Comparison of ENCODE assay signal across 9 cellular contexts in the genomic region with DNA sequence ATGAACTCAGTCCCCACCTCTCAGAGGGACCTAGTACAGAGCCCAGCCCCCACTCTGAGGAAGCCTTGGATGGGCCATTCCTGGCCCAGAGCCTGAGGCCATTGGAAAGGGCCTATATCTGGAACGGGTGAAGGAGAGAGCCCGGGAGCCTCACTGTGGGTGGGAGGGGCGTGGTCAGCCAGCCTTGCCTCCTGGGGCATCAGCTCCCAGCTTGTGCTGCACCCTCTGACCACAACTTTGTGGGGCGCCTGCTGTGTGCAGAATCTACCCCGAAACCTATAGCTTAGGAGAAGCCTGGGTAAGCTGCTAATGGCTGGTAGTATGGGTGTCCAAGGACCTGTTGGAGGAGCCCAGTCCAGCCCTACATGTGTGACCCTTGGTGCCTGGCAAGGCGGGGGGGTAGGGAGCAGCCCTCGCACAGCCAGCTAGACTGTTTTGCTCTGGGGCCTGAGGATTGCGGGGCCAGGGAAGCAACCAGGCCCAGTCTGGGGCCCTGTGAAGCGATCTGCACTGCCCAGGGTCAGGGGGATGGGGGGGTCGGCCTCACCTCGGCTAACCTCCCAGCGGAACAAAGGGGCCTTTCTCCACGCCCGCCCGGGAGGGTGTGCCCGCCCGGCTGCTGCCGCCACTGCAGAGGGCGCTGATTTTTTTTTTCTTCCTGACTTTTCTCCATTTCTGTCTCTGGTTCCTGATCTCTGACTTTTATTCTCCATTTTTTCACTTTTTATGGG. TPM values are rescaled to one million over a fixed set of nuclear protein-coding genes. Genes with fewer than 3 reads are reported as not detected.
DNase-seq lines count a peak whose midpoint lies in the region; ATAC-seq and TF ChIP-seq lines count a peak whose summit lies in the region.
"Had no signal": no experiment of that assay in that cellular context is flagged by ENCODE, and none has a peak within 500 bp of the region (broad histone marks: within the 10 kb centered on the region; RNA-seq: fewer than 3 reads in every experiment).

No MANE protein-coding gene starts in this region.

- no peak for TF ChIP-seq RAD21 in HCT116 (IDR thresholded peaks at IDR 0.05; ENCODE audit: low read depth)

- no peaks in the 10 kb centered on the region for H3K9me2 ChIP-seq in HCT116 (ENCODE audit: insufficient read depth)

- BruUV-seq in HCT116 (replicated peaks; lab: Mats Ljungman, UMichigan): no TSS peak

- H3K9ac ChIP-seq in HCT116 (ENCODE audit: low read length) (peak overlapping the region; percentile 68), stomach smooth muscle (ENCODE audit: low read length in 2 of 2) (peak overlapping the region; percentile 10 to 29)

- peak overlapping the region; percentile 51 to 66 for H3K4me3 ChIP-seq in HCT116 (replicated peaks in 1 of 2; ENCODE audit: low read depth in 1 of 2, low read length in 2 of 2)
- H3K4me3 ChIP-seq in WERI-Rb-1 (ENCODE audit: low read depth, low read length): peak overlapping the region; percentile 66
- peak overlapping the region; percentile 17 for H3K4me3 ChIP-seq in right cardiac atrium (ENCODE audit: low read length)
- H3K4me3 ChIP-seq in stomach smooth muscle (ENCODE audit: low read length in 2 of 2): peak overlapping the region; percentile 64 to 73

- TF ChIP-seq CTCF in HCT116 (IDR thresholded peaks at IDR 0.05 in 2 of 3, conservative IDR thresholded peaks at IDR 0.05 in 1 of 3; ENCODE audit: borderline replicate concordance in 1 of 3, insufficient read depth in 1 of 3, low read depth in 2 of 3, low read length in 2 of 3) (no peak), WERI-Rb-1 (IDR thresholded peaks at IDR 0.05; ENCODE audit: low read depth, low read length) (no peak)

- peaks cover 6% of the 10 kb centered on the region for H3K4me1 Mint-ChIP-seq in activated CD4-positive, alpha-beta T cell treated with anti-CD3 and anti-CD28 coated beads for 36 hours

- peaks cover 16% of the 10 kb centered on the region for H3K27me3 Mint-ChIP-seq in activated CD4-positive, alpha-beta T cell treated with anti-CD3 and anti-CD28 coated beads for 36 hours

- CTCF ChIA-PET in HCT116 (lab: Charles Lee): interaction anchor here (0.6 to 8.6 kb wide), 23 partner anchors 7 to 95 kb away, joined by 3 to 155 read pairs (median 6); no protein-coding TSS in a partner anchor
- CTCF ChIA-PET in activated CD4-positive, alpha-beta T cell treated with anti-CD3 and anti-CD28 coated beads for 36 hours (lab: Charles Lee): interaction anchor here (0.6 to 6.4 kb wide), 27 partner anchors 7 to 799 kb away, joined by 3 to 117 read pairs (median 8); no protein-coding TSS in a partner anchor

- no peaks in the 10 kb centered on the region for H4K20me1 ChIP-seq in HCT116 (ENCODE audit: insufficient read depth)

- DNase-seq in HCT116 (ENCODE audit: low read depth, low spot score) (no peak), WERI-Rb-1 (peak; percentile 44), right cardiac atrium (peak; percentile 64 to 87 (median 84)), NCI-H2081 treated with DMSO at 0.1 percent for 48 hours (lab: John Stamatoyannopoulos, UW) (no peak)
- no peak for DNase-seq in activated CD4-positive, alpha-beta T cell treated with anti-CD3 and anti-CD28 coated beads for 36 hours
- DNase-seq in stimulated activated CD4-positive, alpha-beta T cell treated with anti-CD3 and anti-CD28 coated beads, Interleukin-15, amount 100 ng/mL, for 24 hours: no peak

- H3K36me3 Mint-ChIP-seq in activated CD4-positive, alpha-beta T cell treated with anti-CD3 and anti-CD28 coated beads for 36 hours (ENCODE audit: low read depth): no peaks in the 10 kb centered on the region
- H3K36me3 Mint-ChIP-seq: activated naive CD4-positive, alpha-beta T cell treated with anti-CD3 and anti-CD28 coated beads, Interleukin-2, amount 50 U/mL, for 24 hours had no signal

- H3K4me3 Mint-ChIP-seq in activated CD4-positive, alpha-beta T cell treated with anti-CD3 and anti-CD28 coated beads for 36 hours: no peak overlapping the region

- H3K79me2 ChIP-seq in HCT116 (ENCODE audit: insufficient read depth, low read length): no peaks in the 10 kb centered on the region

- peak overlapping the region; percentile 100 for H3K4me2 ChIP-seq in HCT116 (ENCODE audit: low read length)

- peak; percentile 50 for ATAC-seq in HCT116
- ATAC-seq in right cardiac atrium: peak; percentile 6 to 12
- ATAC-seq in GM19467 (IDR thresholded peaks at IDR 0.05; ENCODE audit: unreplicated experiment): no peak
- ATAC-seq in activated CD4-positive, alpha-beta T cell treated with anti-CD3 and anti-CD28 coated beads for 36 hours: no peak

- H2AFZ ChIP-seq in HCT116 (ENCODE audit: low read depth, low read length, poor library complexity, severe bottlenecking): peak overlapping the region; percentile 91

- peaks cover 50 to 64% of the 10 kb centered on the region in 2 experiments for H3K4me1 ChIP-seq in HCT116 (ENCODE audit: control insufficient read depth in 1 of 2, insufficient read depth in 2 of 2, low read length in 2 of 2)
- H3K4me1 ChIP-seq in right cardiac atrium (ENCODE audit: control insufficient read depth, insufficient read depth, low read length): peaks cover 57% of the 10 kb centered on the region
- peaks cover 96% of the 10 kb centered on the region for H3K4me1 ChIP-seq in stomach smooth muscle (ENCODE audit: control insufficient read depth, insufficient read depth, low read length)

- H3K36me3 ChIP-seq in HCT116 (ENCODE audit: control insufficient read depth in 1 of 2, insufficient read depth in 2 of 2, low read length in 2 of 2) (no peaks in the 10 kb centered on the region), WERI-Rb-1 (no peaks in the 10 kb centered on the region), stomach smooth muscle (ENCODE audit: control insufficient read depth in 2 of 2, insufficient read depth in 2 of 2, low read length in 2 of 2) (no peaks in the 10 kb centered on the region)

- POLR2A ChIA-PET in HCT116 (lab: Charles Lee): interaction anchor here (0.8 to 1.9 kb wide), 6 partner anchors 16 to 127 kb away, joined by 3 to 8 read pairs (median 4); a partner anchor contains a TSS
- POLR2A ChIA-PET in activated CD4-positive, alpha-beta T cell treated with anti-CD3 and anti-CD28 coated beads for 36 hours (lab: Charles Lee): no interaction called here

- RAD21 ChIA-PET in HCT116 (lab: Charles Lee; ENCODE audit: low non-redundant PET in 1 of 2, low total read pairs in 2 of 2, uncharacterized antibody in 2 of 2, unreplicated experiment in 2 of 2): interaction anchor here (0.6 to 4.5 kb wide), 17 partner anchors 10 to 211 kb away, joined by 3 to 30 read pairs (median 5); no protein-coding TSS in a partner anchor

- H3K9me3 Mint-ChIP-seq in activated CD4-positive, alpha-beta T cell treated with anti-CD3 and anti-CD28 coated beads for 36 hours (ENCODE audit: low read depth): no peaks in the 10 kb centered on the region
- H3K9me3 Mint-ChIP-seq: activated naive CD4-positive, alpha-beta T cell treated with anti-CD3 and anti-CD28 coated beads, Interleukin-2, amount 50 U/mL, for 24 hours had no signal

- H3K27me3 ChIP-seq in HCT116 (ENCODE audit: insufficient read depth, low read length) (no peaks in the 10 kb centered on the region), WERI-Rb-1 (ENCODE audit: insufficient read depth, low read depth, severe bottlenecking) (peaks cover 4% of the 10 kb centered on the region), right cardiac atrium (ENCODE audit: control insufficient read depth, insufficient read depth) (no peaks in the 10 kb centered on the region), stomach smooth muscle (ENCODE audit: control insufficient read depth in 1 of 2, insufficient read depth in 2 of 2, low read length in 2 of 2) (no peaks in the 10 kb centered on the region)

- WGBS in right cardiac atrium: 23% methylated on average over 19 of the region's 19 CpGs

- no peak overlapping the region for H3K27ac Mint-ChIP-seq in activated CD4-positive, alpha-beta T cell treated with anti-CD3 and anti-CD28 coated beads for 36 hours
- H3K27ac Mint-ChIP-seq: activated naive CD4-positive, alpha-beta T cell treated with anti-CD3 and anti-CD28 coated beads, Interleukin-2, amount 50 U/mL, for 24 hours had no signal

- intact Hi-C loops in HCT116 (cut with micrococcal nuclease): no loop called here
- intact Hi-C loops in right cardiac atrium (cut with DNase I): loop anchor here in 3 of 4 donors (5.0 to 10.0 kb wide), 5 partner anchors 37 to 76 kb away; a partner anchor contains a TSS
- intact Hi-C loops in activated CD4-positive, alpha-beta T cell treated with anti-CD3 and anti-CD28 coated beads for 36 hours (cut with DNase I, micrococcal nuclease): no loop called here

- H3K9me3 ChIP-seq in HCT116 (ENCODE audit: control insufficient read depth in 1 of 2, insufficient read depth in 1 of 2, low read depth in 1 of 2, low read length in 2 of 2) (no peaks in the 10 kb centered on the region), WERI-Rb-1 (ENCODE audit: severe bottlenecking) (no peaks in the 10 kb centered on the region), right cardiac atrium (ENCODE audit: control insufficient read depth, low read length) (no peaks in the 10 kb centered on the region), stomach smooth muscle (ENCODE audit: control insufficient read depth in 2 of 2, low read length in 2 of 2) (no peaks in the 10 kb centered on the region)

- TF ChIP-seq POLR2A in HCT116 (IDR thresholded peaks at IDR 0.05; ENCODE audit: borderline replicate concordance, extremely low read depth, insufficient read depth, insufficient read length): no peak

- peak overlapping the region; percentile 78 for H3K27ac ChIP-seq in HCT116 (ENCODE audit: low read depth, low read length)
- H3K27ac ChIP-seq in WERI-Rb-1: peak overlapping the region; percentile 42
- H3K27ac ChIP-seq in right cardiac atrium (ENCODE audit: low read length): peak overlapping the region; percentile 84
- peak overlapping the region; percentile 58 for H3K27ac ChIP-seq in stomach smooth muscle (ENCODE audit: low read length)

TF ChIP-seq in HCT116, 20 proteins besides CTCF, POLR2A, EP300 and RAD21 (continues in another document):
- no peak for TF ChIP-seq CBX3 (IDR thresholded peaks at IDR 0.05; ENCODE audit: low read depth)
- no peak; the same call in 1 of the 2 replicates for TF ChIP-seq POLR2AphosphoS5 (IDR thresholded peaks at IDR 0.05; ENCODE audit: low read depth, low read length)
- TF ChIP-seq JUND (IDR thresholded peaks at IDR 0.05): no peak
- TF ChIP-seq SP1 (IDR thresholded peaks at IDR 0.05; ENCODE audit: low read depth): no peak

RNA-seq across cellular contexts. Expression of a gene that starts 42.3 kb away (rescaled TPM):
- total RNA-seq in HCT116 (2021; ENCODE audit: unreplicated experiment): 2.6 TPM
- polyA plus RNA-seq in HCT116 (2012): 1.3 and 1.8 TPM in 2 replicates
- 10 to 100 TPM in 2 of 4 donors, 1 to 10 TPM in 2; 8.0 to 11.9 (median 10.1) TPM for total RNA-seq in right cardiac atrium
- polyA plus RNA-seq in right cardiac atrium: 8.0 TPM
- total RNA-seq in activated CD4-positive, alpha-beta T cell treated with anti-CD3 and anti-CD28 coated beads for 36 hours: 1 to 10 TPM; 2.0 to 2.5 TPM

RNA-seq across cellular contexts. Expression of a gene that starts 56.1 kb away (rescaled TPM):
- total RNA-seq in HCT116 (2021; ENCODE audit: unreplicated experiment): 84.4 TPM
- 69.3 and 80.8 TPM in 2 replicates for polyA plus RNA-seq in HCT116 (2012)
- total RNA-seq in right cardiac atrium: 10 to 100 TPM; 14.8 to 22.2 (median 17.5) TPM
- 19.9 TPM for polyA plus RNA-seq in right cardiac atrium
- total RNA-seq in activated CD4-positive, alpha-beta T cell treated with anti-CD3 and anti-CD28 coated beads for 36 hours: 10 to 100 TPM; 73.0 to 96.1 TPM

RNA-seq across cellular contexts. Expression of a gene that starts 57.7 kb away (rescaled TPM):
- 181 TPM for total RNA-seq in HCT116 (2021; ENCODE audit: unreplicated experiment)
- 101 and 119 TPM in 2 replicates for polyA plus RNA-seq in HCT116 (2012)
- total RNA-seq in right cardiac atrium: 10 to 100 TPM; 27.6 to 44.2 (median 40.2) TPM
- 40.2 TPM for polyA plus RNA-seq in right cardiac atrium
- total RNA-seq in activated CD4-positive, alpha-beta T cell treated with anti-CD3 and anti-CD28 coated beads for 36 hours: 10 to 100 TPM; 77.5 to 84.5 TPM

Comparison
In these comparisons a context has a peak if more than half of its experiments do, and no peak if none do; other contexts are left out.
1. ATAC-seq: peak in HCT116 (single experiment) and right cardiac atrium (2 of 2); none in GM19467 (single experiment) and activated CD4-positive, alpha-beta T cell treated with anti-CD3 and anti-CD28 coated beads for 36 hours (single experiment).
2. DNase-seq: peak in WERI-Rb-1 (single experiment) and right cardiac atrium (3 of 3); none in HCT116 (single experiment), NCI-H2081 treated with DMSO at 0.1 percent for 48 hours (single experiment), activated CD4-positive, alpha-beta T cell treated with anti-CD3 and anti-CD28 coated beads for 36 hours (single experiment) and stimulated activated CD4-positive, alpha-beta T cell treated with anti-CD3 and anti-CD28 coated beads, Interleukin-15, amount 100 ng/mL, for 24 hours (single experiment).
3. H3K4me3 ChIP-seq: peak in every context shown above with its lines; median percentile 68 in stomach smooth muscle; 66 in WERI-Rb-1; 58 in HCT116; 17 in right cardiac atrium.
4. intact Hi-C loops: an anchor here in right cardiac atrium (5.0 to 10.0 kb wide); none called in HCT116 and activated CD4-positive, alpha-beta T cell treated with anti-CD3 and anti-CD28 coated beads for 36 hours.
5. Peak in every context shown above with its lines, with median percentiles within 50 percentile points of each other: H3K27ac ChIP-seq.